Comparison of ENCODE assay signal across 17 cellular contexts in the genomic region with DNA sequence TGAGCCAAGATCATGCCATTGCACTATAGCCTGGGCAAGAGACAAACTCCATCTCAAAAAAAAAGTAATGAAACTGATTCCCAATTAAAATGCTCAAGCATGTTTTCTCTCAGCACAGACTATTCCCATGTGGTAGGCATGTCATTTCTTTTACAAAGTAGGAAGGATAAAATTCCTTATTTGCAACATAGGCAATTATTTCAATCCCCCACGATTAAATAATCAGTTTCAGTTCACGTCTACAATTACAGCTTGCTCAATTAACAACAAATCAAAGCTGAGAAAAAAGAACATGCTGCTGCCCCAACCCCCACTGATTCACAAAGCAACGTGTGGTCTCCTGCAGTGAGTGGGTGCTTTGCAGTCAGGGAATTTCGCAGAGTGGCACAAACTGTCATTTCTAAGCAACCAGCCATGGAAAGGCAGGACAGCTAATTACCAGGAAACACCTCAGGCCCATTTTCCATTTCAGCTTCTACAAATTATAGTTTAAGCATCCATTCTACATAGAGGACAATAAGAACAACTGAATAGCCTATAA. TPM values are rescaled to one million over a fixed set of nuclear protein-coding genes. Genes with fewer than 3 reads are reported as not detected.
A peak's percentile ranks its signal among the peaks of the same experiment; 100 is the strongest.
DNase-seq lines count a peak whose midpoint lies in the region; ATAC-seq, FAIRE-seq and TF ChIP-seq lines count a peak whose summit lies in the region.
"Had no signal": no experiment of that assay in that cellular context is flagged by ENCODE, and none has a peak within 500 bp of the region (broad histone marks: within the 10 kb centered on the region; RNA-seq: fewer than 3 reads in every experiment).

No MANE protein-coding gene starts in this region.

- no peak for TF ChIP-seq POLR2A in HepG2 (IDR thresholded peaks at IDR 0.05; ENCODE audit: insufficient read depth in 1 of 2, low read depth in 2 of 2, low read length in 2 of 2)
- TF ChIP-seq POLR2A in right lobe of liver (IDR thresholded peaks at IDR 0.05): no peak

- no peak for FAIRE-seq in HepG2 (lab: Jason Lieb, UNC)
- FAIRE-seq: D721Med had no signal

- H2AFZ ChIP-seq in HepG2 (ENCODE audit: low read length): no peak overlapping the region

- POLR2A ChIA-PET in HepG2 (lab: Yijun Ruan, JAX): no interaction called here

- in situ Hi-C loops in HepG2 (cut with HindIII; ENCODE audit: extremely low pct_ligation_motif_present, low pct_unique_long_range_greater_than_20kb): no loop called here

- BruUV-seq in HepG2 (replicated peaks; lab: Mats Ljungman, UMichigan): no TSS peak

- H3K79me2 ChIP-seq in HepG2 (ENCODE audit: insufficient read depth, low read length): no peaks in the 10 kb centered on the region

- TF ChIP-seq CTCF in HepG2 (CRISPR knock-in tag; IDR thresholded peaks at IDR 0.05) (no peak), right lobe of liver (IDR thresholded peaks at IDR 0.05) (no peak)

- H3K4me1 ChIP-seq in HepG2 (ENCODE audit: insufficient read depth, low read length) (no peaks in the 10 kb centered on the region), right lobe of liver (no peaks in the 10 kb centered on the region)

- no peak overlapping the region for H3K27ac ChIP-seq in HepG2 (ENCODE audit: extremely low read length, insufficient read depth, low read length)
- H3K27ac ChIP-seq in right lobe of liver: no peak overlapping the region
- H3K27ac ChIP-seq: 22Rv1, BLaER1, KMS-11 had no signal

- no peak overlapping the region for H3K9ac ChIP-seq in HepG2 (ENCODE audit: insufficient read depth, low read depth, low read length)
- H3K9ac ChIP-seq: BLaER1, KMS-11 had no signal

- H3K4me3 ChIP-seq in HepG2 (replicated peaks in 1 of 3; ENCODE audit: insufficient read depth in 1 of 3, low read depth in 2 of 3, low read length in 3 of 3) (no peak overlapping the region), right lobe of liver (no peak overlapping the region)
- H3K4me3 ChIP-seq: BLaER1 had no signal

- no peaks in the 10 kb centered on the region for H3K27me3 ChIP-seq in HepG2 (ENCODE audit: control insufficient read depth in 1 of 2, insufficient read depth in 2 of 2, low read length in 2 of 2)
- H3K27me3 ChIP-seq in right lobe of liver: no peaks in the 10 kb centered on the region
- H3K27me3 ChIP-seq: BLaER1 had no signal

- WGBS in HepG2 (ENCODE audit: low lambda C conversion rate): 97% methylated on average over 4 of the region's 4 CpGs
- WGBS in right lobe of liver (ENCODE audit: insufficient coverage, low coverage, low lambda C conversion rate, missing lambda C conversion rate): 60% methylated on average over 4 of the region's 4 CpGs

- CTCF ChIA-PET in HepG2 (lab: Yijun Ruan, JAX; ENCODE audit: low intra/inter-chr PET ratio, low total read pairs): no interaction called here

- DNase-seq in NCI-H2081 (lab: John Stamatoyannopoulos, UW) (peak; percentile 6 to 36), NCI-H2081 treated with DMSO at 0.1 percent for 48 hours (lab: John Stamatoyannopoulos, UW) (no peak), HepG2 (ENCODE audit: low spot score) (no peak), right lobe of liver (no peak), left lobe of liver (ENCODE audit: low spot score) (peak; percentile 1), NCI-H187 (lab: John Stamatoyannopoulos, UW) (no peak)
- DNase-seq: CD8-positive, alpha-beta memory T cell; DMS79; HCEC 1CT; NCI-H774 had no signal

- peaks cover 44 to 90% of the 10 kb centered on the region in 2 experiments for H3K36me3 ChIP-seq in HepG2 (replicated peaks in 1 of 2; ENCODE audit: control insufficient read depth in 1 of 2, insufficient read depth in 2 of 2, low read length in 2 of 2)
- H3K36me3 ChIP-seq in right lobe of liver: peaks cover 0 to 9% (median 0%) of the 10 kb centered on the region in 4 donors

- TF ChIP-seq RAD21 in HepG2 (CRISPR knock-in tag; IDR thresholded peaks at IDR 0.05): no peak

- TF ChIP-seq EP300 in HepG2 (IDR thresholded peaks at IDR 0.05; ENCODE audit: low read depth in 2 of 2, low read length in 2 of 2): no peak
- no peak for TF ChIP-seq EP300 in HepG2 (CRISPR knock-in tag; IDR thresholded peaks at IDR 0.05; ENCODE audit: borderline replicate concordance)

- H3K4me2 ChIP-seq in HepG2 (ENCODE audit: low read depth, low read length): no peak overlapping the region
- H3K4me2 ChIP-seq: BLaER1, KMS-11 had no signal

- H3K9me3 ChIP-seq in HepG2 (ENCODE audit: low read length) (no peaks in the 10 kb centered on the region), right lobe of liver (no peaks in the 10 kb centered on the region)
- H3K9me3 ChIP-seq: BLaER1 had no signal

- ATAC-seq in HepG2 (no peak), right lobe of liver (no peak), left lobe of liver (no peak), HG02870 (IDR thresholded peaks at IDR 0.05; ENCODE audit: unreplicated experiment) (no peak), HG03571 (IDR thresholded peaks at IDR 0.05; ENCODE audit: unreplicated experiment) (no peak)
- ATAC-seq: Panc1 had no signal

- peaks cover 24% of the 10 kb centered on the region for H4K20me1 ChIP-seq in HepG2 (ENCODE audit: insufficient read depth, low read length)

- intact Hi-C loops in HepG2 (cut with micrococcal nuclease; ENCODE audit: unreplicated experiment): no loop called here
- intact Hi-C loops in right lobe of liver (cut with DNase I): no loop called here

TF ChIP-seq in HepG2, 621 proteins besides CTCF, POLR2A, EP300 and RAD21:
- TF ChIP-seq U2AF1 (optimal IDR thresholded peaks at IDR 0.05; ENCODE audit: low read depth, low read length) (no peak), POLR2G (IDR thresholded peaks at IDR 0.05; ENCODE audit: low read depth, low read length) (0 out of 2 replicates have a peak, but pooled peaks have one; percentile 12), NFIB (CRISPR knock-in tag; IDR thresholded peaks at IDR 0.05; ENCODE audit: borderline replicate concordance) (no peak), MAFK (conservative IDR thresholded peaks at IDR 0.05 in 1 of 2, IDR thresholded peaks at IDR 0.05 in 1 of 2; ENCODE audit: low read length in 2 of 2) (peak; percentile 53 to 72; a peak in 3 of 4 replicates), MAFF (IDR thresholded peaks at IDR 0.05; ENCODE audit: low read depth, low read length) (peak; percentile 63)

RNA-seq across cellular contexts. Expression of a gene that starts 17.0 kb away (rescaled TPM):
- total RNA-seq in HepG2 (2016; rRNA removed; fragmentation: Illumina TruSeq; extraction: Trizol): 22.4 and 44.6 TPM in 2 replicates
- total RNA-seq in HepG2 (2016; cell fraction: cytosol; rRNA removed; fragmentation: Illumina TruSeq; extraction: Trizol; ENCODE audit: low read depth): 26.9 and 41.2 TPM in 2 replicates
- total RNA-seq in HepG2 (2016; cell fraction: insoluble cytoplasmic fraction; rRNA removed; fragmentation: Illumina TruSeq; extraction: Trizol): 25.4 and 45.4 TPM in 2 replicates
- total RNA-seq in HepG2 (2016; cell fraction: membrane; rRNA removed; fragmentation: Illumina TruSeq; extraction: Trizol): 24.1 and 38.2 TPM in 2 replicates
- total RNA-seq in HepG2 (2016; cell fraction: nucleus; rRNA removed; fragmentation: Illumina TruSeq; extraction: Trizol): 30.2 and 32.0 TPM in 2 replicates
- 597 and 696 TPM in 2 replicates for polyA plus RNA-seq in HepG2 (2011; rRNA removed)
- polyA plus RNA-seq in HepG2 (2011; cell fraction: cytosol; rRNA removed): 456 and 545 TPM in 2 replicates
- polyA plus RNA-seq in HepG2 (2011; cell fraction: nucleus; rRNA removed): 515 and 552 TPM in 2 replicates
- 446 and 587 TPM in 2 replicates for polyA plus RNA-seq in HepG2 (2012)
- 21.3 and 41.6 TPM in 2 replicates for polyA plus RNA-seq in HepG2 (2016; cell fraction: cytosol; fragmentation: Illumina TruSeq; extraction: Trizol; ENCODE audit: low read depth)
- 26.6 and 27.0 TPM in 2 replicates for polyA plus RNA-seq in HepG2 (2016; cell fraction: insoluble cytoplasmic fraction; fragmentation: Illumina TruSeq; extraction: Trizol; ENCODE audit: low read depth)
- polyA plus RNA-seq in HepG2 (2016; cell fraction: membrane; fragmentation: Illumina TruSeq; extraction: Trizol; ENCODE audit: low read depth): 23.6 and 34.9 TPM in 2 replicates
- polyA plus RNA-seq in HepG2 (2016; cell fraction: nucleus; fragmentation: Illumina TruSeq; extraction: Trizol; ENCODE audit: insufficient read depth, low read depth): 68.7 and 69.0 TPM in 2 replicates
- 4.7 and 104 TPM in 2 replicates for polyA minus RNA-seq in HepG2 (2011; rRNA and poly(A)+ RNA removed; ENCODE audit: low replicate concordance)
- polyA minus RNA-seq in HepG2 (2011; cell fraction: cytosol; rRNA and poly(A)+ RNA removed): 149 and 185 TPM in 2 replicates
- 159 and 184 TPM in 2 replicates for polyA minus RNA-seq in HepG2 (2011; cell fraction: nucleus; rRNA and poly(A)+ RNA removed)
- total RNA-seq in right lobe of liver: 10 to 100 TPM; 21.7 to 48.4 (median 30.8) TPM
- 22.3 TPM for total RNA-seq in left lobe of liver

RNA-seq across cellular contexts. Expression of a gene that starts 59.9 kb away (rescaled TPM):
- total RNA-seq in HepG2 (2016; rRNA removed; fragmentation: Illumina TruSeq; extraction: Trizol) (73.9 and 88.4 TPM in 2 replicates), right lobe of liver (10 to 100 TPM; 11.7 to 23.5 (median 19.7) TPM), left lobe of liver (17.7 TPM)
- 84.7 and 89.7 TPM in 2 replicates for total RNA-seq in HepG2 (2016; cell fraction: cytosol; rRNA removed; fragmentation: Illumina TruSeq; extraction: Trizol; ENCODE audit: low read depth)
- 68.4 and 95.5 TPM in 2 replicates for total RNA-seq in HepG2 (2016; cell fraction: insoluble cytoplasmic fraction; rRNA removed; fragmentation: Illumina TruSeq; extraction: Trizol)
- 46.9 and 49.2 TPM in 2 replicates for total RNA-seq in HepG2 (2016; cell fraction: membrane; rRNA removed; fragmentation: Illumina TruSeq; extraction: Trizol)
- 62.5 and 63.7 TPM in 2 replicates for total RNA-seq in HepG2 (2016; cell fraction: nucleus; rRNA removed; fragmentation: Illumina TruSeq; extraction: Trizol)
- polyA plus RNA-seq in HepG2 (2011; rRNA removed): 20.7 and 29.3 TPM in 2 replicates
- 8.6 and 10.8 TPM in 2 replicates for polyA plus RNA-seq in HepG2 (2011; cell fraction: cytosol; rRNA removed)
- polyA plus RNA-seq in HepG2 (2011; cell fraction: nucleus; rRNA removed): 39.4 and 43.9 TPM in 2 replicates
- polyA plus RNA-seq in HepG2 (2012): 15.0 and 26.1 TPM in 2 replicates
- polyA plus RNA-seq in HepG2 (2016; cell fraction: cytosol; fragmentation: Illumina TruSeq; extraction: Trizol; ENCODE audit: low read depth): 15.3 and 16.0 TPM in 2 replicates
- 90.9 and 96.9 TPM in 2 replicates for polyA plus RNA-seq in HepG2 (2016; cell fraction: insoluble cytoplasmic fraction; fragmentation: Illumina TruSeq; extraction: Trizol; ENCODE audit: low read depth)
- polyA plus RNA-seq in HepG2 (2016; cell fraction: membrane; fragmentation: Illumina TruSeq; extraction: Trizol; ENCODE audit: low read depth): 23.9 and 25.0 TPM in 2 replicates
- polyA plus RNA-seq in HepG2 (2016; cell fraction: nucleus; fragmentation: Illumina TruSeq; extraction: Trizol; ENCODE audit: insufficient read depth, low read depth): 111 and 119 TPM in 2 replicates
- 4.7 and 5.1 TPM in 2 replicates for polyA minus RNA-seq in HepG2 (2011; rRNA and poly(A)+ RNA removed; ENCODE audit: low replicate concordance)
- polyA minus RNA-seq in HepG2 (2011; cell fraction: cytosol; rRNA and poly(A)+ RNA removed): 15.3 and 20.4 TPM in 2 replicates
- polyA minus RNA-seq in HepG2 (2011; cell fraction: nucleus; rRNA and poly(A)+ RNA removed): 42.8 and 56.1 TPM in 2 replicates

Comparison
In these comparisons a context has a peak if more than half of its experiments do, and no peak if none do; other contexts are left out.
1. DNase-seq: peak in NCI-H2081 (2 of 2) and left lobe of liver (single experiment); none in NCI-H2081 treated with DMSO at 0.1 percent for 48 hours (single experiment), HepG2 (single experiment), right lobe of liver (0 of 3) and NCI-H187 (0 of 2).